1 cellular context compared by ENCODE assay signal in genomic region chr4:70714061-70714468, GRCh38.
TF ChIP-seq lines count a peak whose summit lies in the region.

No MANE protein-coding gene starts in this region.

TF ChIP-seq in HepG2, 621 proteins besides CTCF, POLR2A, EP300 and RAD21 (continued from another document and continues in another):
- TF ChIP-seq, protein P1, sequence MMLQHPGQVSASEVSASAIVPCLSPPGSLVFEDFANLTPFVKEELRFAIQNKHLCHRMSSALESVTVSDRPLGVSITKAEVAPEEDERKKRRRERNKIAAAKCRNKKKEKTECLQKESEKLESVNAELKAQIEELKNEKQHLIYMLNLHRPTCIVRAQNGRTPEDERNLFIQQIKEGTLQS (CRISPR knock-in tag; IDR thresholded peaks at IDR 0.05) = peak; percentile 77
- no peak for TF ChIP-seq ZNF629 (CRISPR knock-in tag; conservative IDR thresholded peaks at IDR 0.05)
- no peak for TF ChIP-seq ZNF207 (IDR thresholded peaks at IDR 0.05; ENCODE audit: borderline replicate concordance)
- TF ChIP-seq, protein P2, sequence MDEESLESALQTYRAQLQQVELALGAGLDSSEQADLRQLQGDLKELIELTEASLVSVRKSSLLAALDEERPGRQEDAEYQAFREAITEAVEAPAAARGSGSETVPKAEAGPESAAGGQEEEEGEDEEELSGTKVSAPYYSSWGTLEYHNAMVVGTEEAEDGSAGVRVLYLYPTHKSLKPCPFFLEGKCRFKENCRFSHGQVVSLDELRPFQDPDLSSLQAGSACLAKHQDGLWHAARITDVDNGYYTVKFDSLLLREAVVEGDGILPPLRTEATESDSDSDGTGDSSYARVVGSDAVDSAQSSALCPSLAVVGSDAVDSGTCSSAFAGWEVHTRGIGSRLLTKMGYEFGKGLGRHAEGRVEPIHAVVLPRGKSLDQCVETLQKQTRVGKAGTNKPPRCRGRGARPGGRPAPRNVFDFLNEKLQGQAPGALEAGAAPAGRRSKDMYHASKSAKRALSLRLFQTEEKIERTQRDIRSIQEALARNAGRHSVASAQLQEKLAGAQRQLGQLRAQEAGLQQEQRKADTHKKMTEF (CRISPR knock-in tag; IDR thresholded peaks at IDR 0.05) = 0 out of 2 replicates have a peak, but pooled peaks have one; percentile 40
- TF ChIP-seq HINFP (CRISPR knock-in tag; IDR thresholded peaks at IDR 0.05; ENCODE audit: low read depth) = no peak
- TF ChIP-seq SAP130 (CRISPR knock-in tag; IDR thresholded peaks at IDR 0.05; ENCODE audit: low read depth) = peak; percentile 87
- TF ChIP-seq CAMTA2 (CRISPR knock-in tag; IDR thresholded peaks at IDR 0.05; ENCODE audit: borderline replicate concordance) = no peak
- peak; percentile 45; the same call in 1 of the 2 replicates for TF ChIP-seq ZNF331 (CRISPR knock-in tag; IDR thresholded peaks at IDR 0.05)
- TF ChIP-seq SPEN (CRISPR knock-in tag; IDR thresholded peaks at IDR 0.05; ENCODE audit: low read depth) = no peak
- no peak for TF ChIP-seq ERF (CRISPR knock-in tag; IDR thresholded peaks at IDR 0.05)
- TF ChIP-seq ZNF644 (CRISPR knock-in tag; IDR thresholded peaks at IDR 0.05; ENCODE audit: low read depth) = peak; percentile 77
- TF ChIP-seq MXD3 (CRISPR knock-in tag; IDR thresholded peaks at IDR 0.05) = no peak
- no peak for TF ChIP-seq RFXAP (CRISPR knock-in tag; IDR thresholded peaks at IDR 0.05; ENCODE audit: borderline replicate concordance)
- no peak for TF ChIP-seq ELF1 (CRISPR knock-in tag; IDR thresholded peaks at IDR 0.05)
- TF ChIP-seq, protein P3, sequence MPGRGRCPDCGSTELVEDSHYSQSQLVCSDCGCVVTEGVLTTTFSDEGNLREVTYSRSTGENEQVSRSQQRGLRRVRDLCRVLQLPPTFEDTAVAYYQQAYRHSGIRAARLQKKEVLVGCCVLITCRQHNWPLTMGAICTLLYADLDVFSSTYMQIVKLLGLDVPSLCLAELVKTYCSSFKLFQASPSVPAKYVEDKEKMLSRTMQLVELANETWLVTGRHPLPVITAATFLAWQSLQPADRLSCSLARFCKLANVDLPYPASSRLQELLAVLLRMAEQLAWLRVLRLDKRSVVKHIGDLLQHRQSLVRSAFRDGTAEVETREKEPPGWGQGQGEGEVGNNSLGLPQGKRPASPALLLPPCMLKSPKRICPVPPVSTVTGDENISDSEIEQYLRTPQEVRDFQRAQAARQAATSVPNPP (CRISPR knock-in tag; IDR thresholded peaks at IDR 0.05) = no peak
- TF ChIP-seq JUN (CRISPR knock-in tag; IDR thresholded peaks at IDR 0.05) = no peak
- peak; percentile 60; the same call in 1 of the 2 replicates for TF ChIP-seq YEATS2 (CRISPR knock-in tag; IDR thresholded peaks at IDR 0.05; ENCODE audit: borderline replicate concordance)
- no peak for TF ChIP-seq KDM3A (CRISPR knock-in tag; IDR thresholded peaks at IDR 0.05; ENCODE audit: low read depth)
- peak; percentile 30; the same call in 1 of the 2 replicates for TF ChIP-seq FOXK1 (CRISPR knock-in tag; IDR thresholded peaks at IDR 0.05; ENCODE audit: borderline replicate concordance, low read depth)
- TF ChIP-seq SOX13 (IDR thresholded peaks at IDR 0.05) = no peak
- TF ChIP-seq SOX13 (CRISPR knock-in tag; conservative IDR thresholded peaks at IDR 0.05 in 1 of 2, IDR thresholded peaks at IDR 0.05 in 1 of 2) = 0 out of 4 replicates have a peak, but pooled peaks of 1 of the 2 experiments have one; percentile 25
- TF ChIP-seq MXI1 (IDR thresholded peaks at IDR 0.05; ENCODE audit: borderline replicate concordance, low read depth, low read length) = peak; percentile 33; the same call in 1 of the 3 replicates
- TF ChIP-seq CENPX (CRISPR knock-in tag; IDR thresholded peaks at IDR 0.05) = no peak
- TF ChIP-seq TFDP1 (CRISPR knock-in tag; IDR thresholded peaks at IDR 0.05; ENCODE audit: borderline replicate concordance) = peak; percentile 47; the same call in 1 of the 2 replicates
- TF ChIP-seq ZNF552 (CRISPR knock-in tag; IDR thresholded peaks at IDR 0.05; ENCODE audit: borderline replicate concordance) = no peak
- no peak for TF ChIP-seq ZNF24 (IDR thresholded peaks at IDR 0.05)
- peak; percentile 46; the same call in 1 of the 2 replicates for TF ChIP-seq MYC (CRISPR knock-in tag; IDR thresholded peaks at IDR 0.05; ENCODE audit: borderline replicate concordance)
- no peak for TF ChIP-seq RCOR2 (CRISPR knock-in tag; IDR thresholded peaks at IDR 0.05)
- no peak for TF ChIP-seq ZNF704 (CRISPR knock-in tag; IDR thresholded peaks at IDR 0.05; ENCODE audit: borderline replicate concordance)
- TF ChIP-seq SALL1 (CRISPR knock-in tag; IDR thresholded peaks at IDR 0.05) = peak; percentile 43; the same call in 1 of the 2 replicates
- TF ChIP-seq ZNF180 (CRISPR knock-in tag; IDR thresholded peaks at IDR 0.05; ENCODE audit: borderline replicate concordance, low read depth) = no peak
- TF ChIP-seq ZNF562 (CRISPR knock-in tag; IDR thresholded peaks at IDR 0.05; ENCODE audit: borderline replicate concordance) = no peak
- no peak for TF ChIP-seq DZIP1 (CRISPR knock-in tag; IDR thresholded peaks at IDR 0.05)
- TF ChIP-seq RXRB (CRISPR knock-in tag; IDR thresholded peaks at IDR 0.05; ENCODE audit: borderline replicate concordance) = peak; percentile 61; the same call in 1 of the 2 replicates
- TF ChIP-seq DNMT1 (CRISPR knock-in tag; IDR thresholded peaks at IDR 0.05) = no peak
- no peak for TF ChIP-seq FOXA1 (IDR thresholded peaks at IDR 0.05)
- peak; percentile 48; the same call in 1 of the 2 replicates for TF ChIP-seq FOXA1 (CRISPR knock-in tag; IDR thresholded peaks at IDR 0.05)
- TF ChIP-seq DPF2 (CRISPR knock-in tag; IDR thresholded peaks at IDR 0.05; ENCODE audit: borderline replicate concordance, low read depth) = peak; percentile 53; the same call in 1 of the 2 replicates
- TF ChIP-seq, protein P4, sequence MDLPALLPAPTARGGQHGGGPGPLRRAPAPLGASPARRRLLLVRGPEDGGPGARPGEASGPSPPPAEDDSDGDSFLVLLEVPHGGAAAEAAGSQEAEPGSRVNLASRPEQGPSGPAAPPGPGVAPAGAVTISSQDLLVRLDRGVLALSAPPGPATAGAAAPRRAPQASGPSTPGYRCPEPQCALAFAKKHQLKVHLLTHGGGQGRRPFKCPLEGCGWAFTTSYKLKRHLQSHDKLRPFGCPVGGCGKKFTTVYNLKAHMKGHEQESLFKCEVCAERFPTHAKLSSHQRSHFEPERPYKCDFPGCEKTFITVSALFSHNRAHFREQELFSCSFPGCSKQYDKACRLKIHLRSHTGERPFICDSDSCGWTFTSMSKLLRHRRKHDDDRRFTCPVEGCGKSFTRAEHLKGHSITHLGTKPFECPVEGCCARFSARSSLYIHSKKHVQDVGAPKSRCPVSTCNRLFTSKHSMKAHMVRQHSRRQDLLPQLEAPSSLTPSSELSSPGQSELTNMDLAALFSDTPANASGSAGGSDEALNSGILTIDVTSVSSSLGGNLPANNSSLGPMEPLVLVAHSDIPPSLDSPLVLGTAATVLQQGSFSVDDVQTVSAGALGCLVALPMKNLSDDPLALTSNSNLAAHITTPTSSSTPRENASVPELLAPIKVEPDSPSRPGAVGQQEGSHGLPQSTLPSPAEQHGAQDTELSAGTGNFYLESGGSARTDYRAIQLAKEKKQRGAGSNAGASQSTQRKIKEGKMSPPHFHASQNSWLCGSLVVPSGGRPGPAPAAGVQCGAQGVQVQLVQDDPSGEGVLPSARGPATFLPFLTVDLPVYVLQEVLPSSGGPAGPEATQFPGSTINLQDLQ (CRISPR knock-in tag; IDR thresholded peaks at IDR 0.05) = no peak
- no peak for TF ChIP-seq ZNF138 (CRISPR knock-in tag; IDR thresholded peaks at IDR 0.05; ENCODE audit: low read depth)
- peak; percentile 80; the same call in 1 of the 2 replicates for TF ChIP-seq MAFG (CRISPR knock-in tag; IDR thresholded peaks at IDR 0.05)
- no peak for TF ChIP-seq ZNF20 (CRISPR knock-in tag; IDR thresholded peaks at IDR 0.05)
- no peak for TF ChIP-seq ZC3H4 (CRISPR knock-in tag; IDR thresholded peaks at IDR 0.05; ENCODE audit: borderline replicate concordance)
- TF ChIP-seq ATF4 (CRISPR knock-in tag; IDR thresholded peaks at IDR 0.05) = peak in 1 of 2 experiments; percentile 95; a peak in 2 of 4 replicates
- no peak for TF ChIP-seq ZNF670 (CRISPR knock-in tag; IDR thresholded peaks at IDR 0.05; ENCODE audit: borderline replicate concordance)
- TF ChIP-seq NR2F6 (IDR thresholded peaks at IDR 0.05) = no peak
- peak; percentile 39; the same call in 1 of the 2 replicates for TF ChIP-seq NR2F6 (CRISPR knock-in tag; IDR thresholded peaks at IDR 0.05)
- peak; percentile 49; the same call in 1 of the 2 replicates for TF ChIP-seq MAFF (IDR thresholded peaks at IDR 0.05; ENCODE audit: low read depth, low read length)
- no peak; the same call in 1 of the 2 replicates for TF ChIP-seq HMG20A (CRISPR knock-in tag; IDR thresholded peaks at IDR 0.05; ENCODE audit: borderline replicate concordance)
- TF ChIP-seq, protein P5, sequence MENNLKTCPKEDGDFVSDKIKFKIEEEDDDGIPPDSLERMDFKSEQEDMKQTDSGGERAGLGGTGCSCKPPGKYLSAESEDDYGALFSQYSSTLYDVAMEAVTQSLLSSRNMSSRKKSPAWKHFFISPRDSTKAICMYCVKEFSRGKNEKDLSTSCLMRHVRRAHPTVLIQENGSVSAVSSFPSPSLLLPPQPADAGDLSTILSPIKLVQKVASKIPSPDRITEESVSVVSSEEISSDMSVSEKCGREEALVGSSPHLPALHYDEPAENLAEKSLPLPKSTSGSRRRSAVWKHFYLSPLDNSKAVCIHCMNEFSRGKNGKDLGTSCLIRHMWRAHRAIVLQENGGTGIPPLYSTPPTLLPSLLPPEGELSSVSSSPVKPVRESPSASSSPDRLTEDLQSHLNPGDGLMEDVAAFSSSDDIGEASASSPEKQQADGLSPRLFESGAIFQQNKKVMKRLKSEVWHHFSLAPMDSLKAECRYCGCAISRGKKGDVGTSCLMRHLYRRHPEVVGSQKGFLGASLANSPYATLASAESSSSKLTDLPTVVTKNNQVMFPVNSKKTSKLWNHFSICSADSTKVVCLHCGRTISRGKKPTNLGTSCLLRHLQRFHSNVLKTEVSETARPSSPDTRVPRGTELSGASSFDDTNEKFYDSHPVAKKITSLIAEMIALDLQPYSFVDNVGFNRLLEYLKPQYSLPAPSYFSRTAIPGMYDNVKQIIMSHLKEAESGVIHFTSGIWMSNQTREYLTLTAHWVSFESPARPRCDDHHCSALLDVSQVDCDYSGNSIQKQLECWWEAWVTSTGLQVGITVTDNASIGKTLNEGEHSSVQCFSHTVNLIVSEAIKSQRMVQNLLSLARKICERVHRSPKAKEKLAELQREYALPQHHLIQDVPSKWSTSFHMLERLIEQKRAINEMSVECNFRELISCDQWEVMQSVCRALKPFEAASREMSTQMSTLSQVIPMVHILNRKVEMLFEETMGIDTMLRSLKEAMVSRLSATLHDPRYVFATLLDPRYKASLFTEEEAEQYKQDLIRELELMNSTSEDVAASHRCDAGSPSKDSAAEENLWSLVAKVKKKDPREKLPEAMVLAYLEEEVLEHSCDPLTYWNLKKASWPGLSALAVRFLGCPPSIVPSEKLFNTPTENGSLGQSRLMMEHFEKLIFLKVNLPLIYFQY (CRISPR knock-in tag; IDR thresholded peaks at IDR 0.05; ENCODE audit: borderline replicate concordance) = no peak
